In genomic region chr2:216031960-216032689, GRCh38 we compare ENCODE assay signal across 10 cellular contexts. TPM values are rescaled to one million over a fixed set of nuclear protein-coding genes. Genes with fewer than 3 reads are reported as not detected.
DNase-seq lines count a peak whose midpoint lies in the region; ATAC-seq and TF ChIP-seq lines count a peak whose summit lies in the region.
"Had no signal": no experiment of that assay in that cellular context is flagged by ENCODE, and none has a peak within 500 bp of the region (broad histone marks: within the 10 kb centered on the region; RNA-seq: fewer than 3 reads in every experiment).

No MANE protein-coding gene starts in this region.

- peak overlapping the region; percentile 67 for H3K4me3 Mint-ChIP-seq in activated CD4-positive, alpha-beta T cell treated with anti-CD3 and anti-CD28 coated beads, Interleukin-2, amount 10 ng/mL, durations not matched to agents 24 days and 14 days
- peak overlapping the region in 1 of 3 donors; percentile 9 for H3K4me3 Mint-ChIP-seq in T-cell

- no peaks in the 10 kb centered on the region for H3K27me3 ChIP-seq in smooth muscle cell (ENCODE audit: low read depth)

- no peak for TF ChIP-seq CTCF in smooth muscle cell (IDR thresholded peaks at IDR 0.05; ENCODE audit: borderline replicate concordance, insufficient read depth, poor library complexity, severe bottlenecking)

- H3K27ac Mint-ChIP-seq in activated CD4-positive, alpha-beta T cell treated with anti-CD3 and anti-CD28 coated beads, Interleukin-2, amount 10 ng/mL, durations not matched to agents 24 days and 14 days = peak overlapping the region; percentile 93
- peak overlapping the region; percentile 12 to 35 for H3K27ac Mint-ChIP-seq in T-cell

- intact Hi-C loops in activated CD4-positive, alpha-beta T cell treated with anti-CD3 and anti-CD28 coated beads, Interleukin-2, amount 10 ng/mL, durations not matched to agents 24 days and 14 days (cut with micrococcal nuclease) = loop anchor here (1.0 to 5.0 kb wide), 5 partner anchors 19 to 190 kb away; partner anchors contain the start of genes MREG, PECR, TMEM169 and XRCC5

- H4K20me1 ChIP-seq in smooth muscle cell (ENCODE audit: low read depth) = no peaks in the 10 kb centered on the region

- H3K36me3 ChIP-seq in smooth muscle cell (ENCODE audit: low read depth) = no peaks in the 10 kb centered on the region

- peak overlapping the region; percentile 55 for H3K4me2 ChIP-seq in smooth muscle cell
- H3K4me2 ChIP-seq: A549 had no signal

- POLR2A ChIA-PET in T-cell (lab: Charles Lee) = no interaction called here

- peaks cover 22% of the 10 kb centered on the region for H3K36me3 Mint-ChIP-seq in activated CD4-positive, alpha-beta T cell treated with anti-CD3 and anti-CD28 coated beads, Interleukin-2, amount 10 ng/mL, durations not matched to agents 24 days and 14 days (ENCODE audit: low read depth)
- peaks cover 22% of the 10 kb centered on the region for H3K36me3 Mint-ChIP-seq in T-cell

- no peaks in the 10 kb centered on the region for H3F3A ChIP-seq in smooth muscle cell (ENCODE audit: low read depth)

- no peaks in the 10 kb centered on the region for H3K9me3 Mint-ChIP-seq in activated CD4-positive, alpha-beta T cell treated with anti-CD3 and anti-CD28 coated beads, Interleukin-2, amount 10 ng/mL, durations not matched to agents 24 days and 14 days
- H3K9me3 Mint-ChIP-seq in T-cell = no peaks in the 10 kb centered on the region

- CTCF ChIA-PET in T-cell (lab: Charles Lee) = interaction anchor here (0.6 to 3.0 kb wide), 20 partner anchors 8 to 635 kb away, joined by 3 to 12 read pairs (median 4); no protein-coding TSS in a partner anchor

- ATAC-seq in HG02798 (IDR thresholded peaks at IDR 0.05; ENCODE audit: poor library complexity, unreplicated experiment) (peak; percentile 79), T-cell (replicated peaks in 1 of 4) (peak in 1 of 4 experiments; percentile 27)
- ATAC-seq: A549 had no signal

- no peak overlapping the region for H3K9ac ChIP-seq in smooth muscle cell (ENCODE audit: low read depth)

- no peaks in the 10 kb centered on the region for H3K4me1 ChIP-seq in smooth muscle cell (ENCODE audit: low read depth)
- H3K4me1 ChIP-seq: A549 had no signal

- H3K79me2 ChIP-seq in smooth muscle cell (ENCODE audit: low read depth) = no peaks in the 10 kb centered on the region

- H3K9me3 ChIP-seq in smooth muscle cell (replicated peaks; ENCODE audit: low read depth) = no peaks in the 10 kb centered on the region
- H3K9me3 ChIP-seq: A549 had no signal

- peaks cover 36% of the 10 kb centered on the region for H3K4me1 Mint-ChIP-seq in activated CD4-positive, alpha-beta T cell treated with anti-CD3 and anti-CD28 coated beads, Interleukin-2, amount 10 ng/mL, durations not matched to agents 24 days and 14 days
- H3K4me1 Mint-ChIP-seq in T-cell = peaks cover 12 to 25% (median 15%) of the 10 kb centered on the region in 3 donors

- 100% methylated on average over 1 of the region's 1 CpG for WGBS in smooth muscle cell (ENCODE audit: low lambda C conversion rate)

- peak overlapping the region; percentile 45 for H3K27ac ChIP-seq in smooth muscle cell (ENCODE audit: low read depth)
- H3K27ac ChIP-seq: A549, SK-N-MC had no signal

- H3K27me3 Mint-ChIP-seq in activated CD4-positive, alpha-beta T cell treated with anti-CD3 and anti-CD28 coated beads, Interleukin-2, amount 10 ng/mL, durations not matched to agents 24 days and 14 days = no peaks in the 10 kb centered on the region
- no peaks in the 10 kb centered on the region for H3K27me3 Mint-ChIP-seq in T-cell

- DNase-seq in activated CD4-positive, alpha-beta T cell treated with anti-CD3 and anti-CD28 coated beads, Interleukin-2, amount 10 ng/mL, durations not matched to agents 24 days and 14 days = no peak
- DNase-seq in activated CD4-positive, alpha-beta T cell treated with anti-CD3 and anti-CD28 coated beads for 4 hours = no peak
- DNase-seq in T-cell (no peak), smooth muscle cell (lab: John Stamatoyannopoulos, UW; ENCODE audit: unreplicated experiment) (no peak), SIG-M5 (lab: John Stamatoyannopoulos, UW) (no peak), NCI-H748 treated with DMSO at 0.1 percent for 48 hours (lab: John Stamatoyannopoulos, UW) (no peak), DMS153 treated with DMSO at 0.1 percent for 48 hours (lab: John Stamatoyannopoulos, UW; ENCODE audit: unreplicated experiment) (no peak)

- no peak overlapping the region for H2AFZ ChIP-seq in smooth muscle cell (ENCODE audit: low read depth)

- no peak overlapping the region for H3K4me3 ChIP-seq in smooth muscle cell
- H3K4me3 ChIP-seq: A549, SK-N-MC had no signal

RNA-seq across cellular contexts. Expression of gene MREG, which starts 18.8 kb away (rescaled TPM):
- total RNA-seq in activated CD4-positive, alpha-beta T cell treated with anti-CD3 and anti-CD28 coated beads, Interleukin-2, amount 10 ng/mL, durations not matched to agents 24 days and 14 days = 10.6 and 10.9 TPM in 2 replicates
- total RNA-seq in T-cell (1 to 10 TPM; 4.6 to 7.5 (median 6.3) TPM), smooth muscle cell (5.5 and 5.7 TPM in 2 replicates)
- 1.8 and 2.3 TPM in 2 replicates for polyA plus RNA-seq in smooth muscle cell

RNA-seq across cellular contexts. Expression of gene PECR, which starts 49.5 kb away (rescaled TPM):
- 13.1 and 15.3 TPM in 2 replicates for total RNA-seq in activated CD4-positive, alpha-beta T cell treated with anti-CD3 and anti-CD28 coated beads, Interleukin-2, amount 10 ng/mL, durations not matched to agents 24 days and 14 days
- total RNA-seq in T-cell = 10 to 100 TPM; 17.4 to 26.2 (median 20.6) TPM
- 4.8 and 8.4 TPM in 2 replicates for total RNA-seq in smooth muscle cell
- polyA plus RNA-seq in smooth muscle cell = 3.9 and 10.0 TPM in 2 replicates

RNA-seq across cellular contexts. Expression of gene TMEM169, which starts 49.6 kb away (rescaled TPM):
- 0.51 and 0.97 TPM in 2 replicates for total RNA-seq in activated CD4-positive, alpha-beta T cell treated with anti-CD3 and anti-CD28 coated beads, Interleukin-2, amount 10 ng/mL, durations not matched to agents 24 days and 14 days
- total RNA-seq in T-cell = 1 to 10 TPM; 1.8 to 4.3 (median 3.1) TPM
- total RNA-seq in smooth muscle cell = 3.6 and 5.7 TPM in 2 replicates
- polyA plus RNA-seq in smooth muscle cell = 5.7 and 6.3 TPM in 2 replicates
